1 cellular context compared by ENCODE assay signal in genomic region chr20:41540459-41540858, GRCh38.
TF ChIP-seq lines count a peak whose summit lies in the region.

No MANE protein-coding gene starts in this region.

TF ChIP-seq in HepG2, 621 proteins besides CTCF, POLR2A, EP300 and RAD21 (continued from another document and continues in another):
- TF ChIP-seq THAP8 (CRISPR knock-in tag; IDR thresholded peaks at IDR 0.05; ENCODE audit: borderline replicate concordance) (no peak), SOX5 (CRISPR knock-in tag; IDR thresholded peaks at IDR 0.05; ENCODE audit: borderline replicate concordance) (0 out of 2 replicates have a peak, but pooled peaks have one; percentile 24), SMAD9 (CRISPR knock-in tag; IDR thresholded peaks at IDR 0.05) (no peak), XRCC5 (optimal IDR thresholded peaks at IDR 0.05; ENCODE audit: low read length) (peak; percentile 36), PRDM15 (CRISPR knock-in tag; IDR thresholded peaks at IDR 0.05) (no peak), ZGPAT (CRISPR knock-in tag; IDR thresholded peaks at IDR 0.05) (no peak), KDM1A (CRISPR knock-in tag; IDR thresholded peaks at IDR 0.05) (no peak), ZNF777 (CRISPR knock-in tag; IDR thresholded peaks at IDR 0.05) (no peak), KDM4B (CRISPR knock-in tag; IDR thresholded peaks at IDR 0.05) (0 out of 2 replicates have a peak, but pooled peaks have one; percentile 48), ELK4 (CRISPR knock-in tag; IDR thresholded peaks at IDR 0.05; ENCODE audit: borderline replicate concordance) (no peak), PAXIP1 (CRISPR knock-in tag; conservative IDR thresholded peaks at IDR 0.05) (peak; percentile 46; the same call in 1 of the 2 replicates), SAFB2 (CRISPR knock-in tag; IDR thresholded peaks at IDR 0.05; ENCODE audit: borderline replicate concordance, low read depth) (no peak), SMAD1 (CRISPR knock-in tag; IDR thresholded peaks at IDR 0.05; ENCODE audit: borderline replicate concordance, low read depth) (no peak), U2AF1 (optimal IDR thresholded peaks at IDR 0.05; ENCODE audit: low read depth, low read length) (no peak), ISL2 (CRISPR knock-in tag; IDR thresholded peaks at IDR 0.05) (no peak), POLR2AphosphoS2 (IDR thresholded peaks at IDR 0.05; ENCODE audit: low read depth, low read length) (no peak), SOX13 (IDR thresholded peaks at IDR 0.05) (no peak), SOX13 (CRISPR knock-in tag; conservative IDR thresholded peaks at IDR 0.05 in 1 of 2, IDR thresholded peaks at IDR 0.05 in 1 of 2) (peak in 1 of 2 experiments; percentile 35; a peak in 1 of 4 replicates), TCF7L2 (IDR thresholded peaks at IDR 0.05; ENCODE audit: low read depth, low read length) (no peak), ZNF234 (CRISPR knock-in tag; conservative IDR thresholded peaks at IDR 0.05) (no peak), FOXA3 (CRISPR knock-in tag; IDR thresholded peaks at IDR 0.05) (peak; percentile 17; the same call in 1 of the 2 replicates), SALL1 (CRISPR knock-in tag; IDR thresholded peaks at IDR 0.05) (peak; percentile 69), ZNF512B (CRISPR knock-in tag; IDR thresholded peaks at IDR 0.05; ENCODE audit: borderline replicate concordance) (no peak), GMEB1 (CRISPR knock-in tag; IDR thresholded peaks at IDR 0.05; ENCODE audit: borderline replicate concordance) (0 out of 2 replicates have a peak, but pooled peaks have one; percentile 17), ZNF567 (CRISPR knock-in tag; IDR thresholded peaks at IDR 0.05; ENCODE audit: borderline replicate concordance) (no peak), ATF4 (CRISPR knock-in tag; IDR thresholded peaks at IDR 0.05) (no peak), ZNF83 (CRISPR knock-in tag; IDR thresholded peaks at IDR 0.05; ENCODE audit: borderline replicate concordance) (no peak), ZNF121 (CRISPR knock-in tag; IDR thresholded peaks at IDR 0.05) (no peak), ATF1 (CRISPR knock-in tag; IDR thresholded peaks at IDR 0.05) (no peak), SOX6 (IDR thresholded peaks at IDR 0.05) (no peak), SOX6 (CRISPR knock-in tag; IDR thresholded peaks at IDR 0.05) (no peak; the same call in 1 of the 2 replicates), HNF4A (CRISPR knock-in tag; IDR thresholded peaks at IDR 0.05) (peak; percentile 89), ZNF280B (CRISPR knock-in tag; IDR thresholded peaks at IDR 0.05; ENCODE audit: borderline replicate concordance) (no peak), ZNF766 (CRISPR knock-in tag; IDR thresholded peaks at IDR 0.05; ENCODE audit: borderline replicate concordance) (no peak), ZNF124 (CRISPR knock-in tag; IDR thresholded peaks at IDR 0.05) (no peak), MAF1 (CRISPR knock-in tag; IDR thresholded peaks at IDR 0.05; ENCODE audit: borderline replicate concordance) (no peak), ZBTB43 (CRISPR knock-in tag; conservative IDR thresholded peaks at IDR 0.05) (peak; percentile 57; the same call in 1 of the 2 replicates), RFX5 (IDR thresholded peaks at IDR 0.05; ENCODE audit: low read depth, low read length) (no peak), FOSL1 (CRISPR knock-in tag; IDR thresholded peaks at IDR 0.05; ENCODE audit: borderline replicate concordance) (no peak), ZSCAN30 (CRISPR knock-in tag; IDR thresholded peaks at IDR 0.05) (no peak), ZNF768 (CRISPR knock-in tag; IDR thresholded peaks at IDR 0.05) (no peak), TFAP4 (IDR thresholded peaks at IDR 0.05; ENCODE audit: borderline replicate concordance, low read depth) (peak; percentile 65; the same call in 1 of the 2 replicates), RCOR2 (CRISPR knock-in tag; IDR thresholded peaks at IDR 0.05) (no peak)
